1 cellular context compared by ENCODE assay signal in genomic region chr15:69919816-69920215, GRCh38.
TF ChIP-seq lines count a peak whose summit lies in the region.

No MANE protein-coding gene starts in this region.

TF ChIP-seq in GM23338, 12 proteins besides CTCF, POLR2A, EP300 and RAD21 (continued from another document):
- no peak for TF ChIP-seq ZNF462 (CRISPR knock-in tag; IDR thresholded peaks at IDR 0.05)
- TF ChIP-seq NANOG (IDR thresholded peaks at IDR 0.05; ENCODE audit: borderline replicate concordance) = no peak
- TF ChIP-seq JUNB (IDR thresholded peaks at IDR 0.05; ENCODE audit: unreplicated experiment) = no peak
- no peak for TF ChIP-seq POLR2AphosphoS5 (IDR thresholded peaks at IDR 0.05; ENCODE audit: low read depth)
- no peak for TF ChIP-seq CREB1 (CRISPR knock-in tag; IDR thresholded peaks at IDR 0.05; ENCODE audit: low read depth)
- no peak for TF ChIP-seq EZH2phosphoT487 (IDR thresholded peaks at IDR 0.05; ENCODE audit: unreplicated experiment)
- no peak for TF ChIP-seq ETS1 (IDR thresholded peaks at IDR 0.05)
- no peak for TF ChIP-seq REST (IDR thresholded peaks at IDR 0.05; ENCODE audit: unreplicated experiment)
- TF ChIP-seq ZNF114 (CRISPR knock-in tag; IDR thresholded peaks at IDR 0.05) = no peak
- no peak for TF ChIP-seq ZNF331 (CRISPR knock-in tag; IDR thresholded peaks at IDR 0.05; ENCODE audit: low read depth)
